ENCODE assay signal across 8 cellular contexts in genomic region chr20:39048000-39048696, GRCh38.
DNase-seq lines count a peak whose midpoint lies in the region; ATAC-seq, FAIRE-seq and TF ChIP-seq lines count a peak whose summit lies in the region.

No MANE protein-coding gene starts in this region.

- H3K4me3 ChIP-seq in SJCRH30 (no peak overlapping the region), pancreas (no peak overlapping the region), tibial artery (no peak overlapping the region)

- no peak overlapping the region for H3K27ac ChIP-seq in SJCRH30
- no peak overlapping the region for H3K27ac ChIP-seq in pancreas
- no peak overlapping the region for H3K27ac ChIP-seq in tibial artery

- DNase-seq in AML-193 (lab: John Stamatoyannopoulos, UW) = peak; percentile 44 to 64
- DNase-seq in Kasumi-1 (lab: John Stamatoyannopoulos, UW) = peak; percentile 35 to 37
- DNase-seq in SJCRH30 = peak; percentile 83 to 95
- peak; percentile 75 for DNase-seq in activated naive CD4-positive, alpha-beta T cell treated with Interleukin-2 at 50 U/mL for 16 hours
- DNase-seq in globus pallidus (ENCODE audit: low spot score) = peak; percentile 77
- DNase-seq in pancreas = peak; percentile 56 to 92 (median 82)
- DNase-seq in tibial artery = peak; percentile 80 to 87

- TF ChIP-seq CTCF in pancreas (IDR thresholded peaks at IDR 0.05) (peak; percentile 96 to 98 (median 97)), tibial artery (IDR thresholded peaks at IDR 0.05) (peak; percentile 85 to 95)

- H3K27me3 ChIP-seq in SJCRH30 (peaks cover 17% of the 10 kb centered on the region; the same call in 1 of the 2 replicates), pancreas (no peaks in the 10 kb centered on the region), tibial artery (peaks cover 0 to 9% of the 10 kb centered on the region in 2 donors)

- 19 to 24% methylated on average over 4 of the region's 4 CpGs for WGBS in pancreas, 2 donors

- FAIRE-seq in pancreas (lab: Jason Lieb, UNC) = no peak

- H3K9me3 ChIP-seq in SJCRH30 (replicated peaks) (no peaks in the 10 kb centered on the region), pancreas (no peaks in the 10 kb centered on the region), tibial artery (no peaks in the 10 kb centered on the region)

- intact Hi-C loops in pancreas (cut with DNase I) = no loop called here
- intact Hi-C loops in tibial artery (cut with DNase I; ENCODE audit: low total_unique reads) = loop anchor here (2.0 kb wide), 1 partner anchor 123 kb away; no protein-coding TSS in a partner anchor

- H3K36me3 ChIP-seq in SJCRH30 (no peaks in the 10 kb centered on the region), pancreas (no peaks in the 10 kb centered on the region), tibial artery (peaks cover under 1 to 4% (median 1%) of the 10 kb centered on the region in 3 donors)

- 0 out of 2 replicates have a peak, but pooled peaks cover 2% of the 10 kb centered on the region for H3K4me1 ChIP-seq in SJCRH30
- no peaks in the 10 kb centered on the region for H3K4me1 ChIP-seq in pancreas
- peaks cover 0 to 7% (median 2%) of the 10 kb centered on the region in 4 donors for H3K4me1 ChIP-seq in tibial artery

- peak; percentile 62 for ATAC-seq in GM19023 (IDR thresholded peaks at IDR 0.05; ENCODE audit: unreplicated experiment)
- ATAC-seq in pancreas = peak; percentile 68 to 89 (median 86)

Comparison
In these comparisons a context has a peak if more than half of its experiments do, and no peak if none do; other contexts are left out.
1. DNase-seq: peak in every context shown above with its lines; median percentile 89 in SJCRH30; 84 in tibial artery; 82 in pancreas; 77 in globus pallidus; 75 in activated naive CD4-positive, alpha-beta T cell treated with Interleukin-2 at 50 U/mL for 16 hours; 54 in AML-193; 36 in Kasumi-1.